ENCODE assay signal across 8 cellular contexts in the genomic region with DNA sequence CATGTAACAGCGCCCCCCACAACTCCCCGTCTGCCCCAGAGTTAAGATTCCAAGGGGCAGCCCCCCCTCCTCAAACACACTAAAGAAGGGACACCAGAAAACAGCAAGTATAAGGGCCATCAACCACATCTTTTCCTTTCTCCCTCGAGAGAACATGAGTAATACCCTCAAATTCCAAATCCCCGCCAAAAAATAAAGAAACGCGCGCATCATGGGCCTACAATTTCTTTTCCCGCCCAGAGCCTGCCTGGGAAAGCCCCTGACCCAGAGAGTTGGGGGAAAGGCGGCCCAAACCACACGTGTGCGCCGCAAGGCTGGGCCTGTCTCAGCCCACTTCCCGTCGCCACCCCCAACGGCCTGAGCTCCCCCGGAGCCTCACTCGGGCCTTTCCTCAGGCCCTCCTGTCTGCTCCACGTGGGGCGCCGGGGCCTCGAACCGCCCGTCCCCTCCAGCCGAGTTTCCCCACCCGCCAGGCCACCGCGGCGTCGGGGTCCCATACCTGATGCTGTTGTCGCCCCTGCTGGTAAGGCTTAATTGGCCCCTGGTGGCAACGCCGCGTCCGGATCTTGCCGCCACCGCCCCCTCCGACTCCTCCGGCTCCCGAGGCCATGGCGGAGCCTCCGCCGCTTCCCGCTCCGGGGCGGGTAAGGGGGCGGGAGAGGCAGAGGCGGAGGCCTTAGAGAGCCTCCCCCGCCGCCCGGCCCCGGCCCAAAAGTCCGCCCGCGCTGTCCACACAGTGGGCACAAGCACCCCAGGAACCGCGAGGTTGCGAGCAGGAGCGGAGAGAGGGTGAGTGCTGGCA. TPM values are rescaled to one million over a fixed set of nuclear protein-coding genes. Genes with fewer than 3 reads are reported as not detected.
DNase-seq lines count a peak whose midpoint lies in the region; ATAC-seq and TF ChIP-seq lines count a peak whose summit lies in the region.

No MANE protein-coding gene starts in this region.

- ATAC-seq in GM19452 (IDR thresholded peaks at IDR 0.05; ENCODE audit: unreplicated experiment) (peak; percentile 59), HG03571 (IDR thresholded peaks at IDR 0.05; ENCODE audit: unreplicated experiment) (peak; percentile 64), foreskin keratinocyte (peak; percentile 80), omental fat pad (ENCODE audit: low FRiP score) (peak; percentile 70)
- peak; percentile 71 for ATAC-seq in activated T-helper 17 cell treated with anti-CD3 and anti-CD28 coated beads, Interleukin-2, amount 50 U/mL, for 72 hours (replicated peaks)

- no peaks in the 10 kb centered on the region for H3K4me1 Mint-ChIP-seq in Caco-2 (ENCODE audit: low read depth, unreplicated experiment)
- H3K4me1 Mint-ChIP-seq in activated T-helper 17 cell treated with anti-CD3 and anti-CD28 coated beads, Interleukin-2, amount 50 U/mL, for 72 hours, result peaks cover 12% of the 10 kb centered on the region

- H3K27ac ChIP-seq in foreskin keratinocyte, result peak overlapping the region; percentile 97
- H3K27ac ChIP-seq in thyroid gland, result peak overlapping the region; percentile 95 to 98 (median 96)

- CTCF ChIA-PET in Caco-2 (lab: Charles Lee), result interaction anchor here (0.5 kb wide), 1 partner anchor 15 kb away, joined by 3 read pairs; no protein-coding TSS in a partner anchor

- DNase-seq in Caco-2 (peak; percentile 68 to 78), foreskin keratinocyte (peak; percentile 61 to 72), omental fat pad (ENCODE audit: low spot score) (peak; percentile 33), thyroid gland (peak; percentile 60 to 62)

- H3K27me3 Mint-ChIP-seq in Caco-2 (ENCODE audit: insufficient read depth, unreplicated experiment), result no peaks in the 10 kb centered on the region
- H3K27me3 Mint-ChIP-seq in activated T-helper 17 cell treated with anti-CD3 and anti-CD28 coated beads, Interleukin-2, amount 50 U/mL, for 72 hours, result no peaks in the 10 kb centered on the region

- H3K4me3 ChIP-seq in Caco-2 (ENCODE audit: low read depth, low read length) (peak overlapping the region; percentile 97), thyroid gland (replicated peaks in 1 of 3) (peak overlapping the region; percentile 43 to 91 (median 90))

- peak overlapping the region; percentile 91 for H3K4me3 Mint-ChIP-seq in Caco-2 (ENCODE audit: unreplicated experiment)
- peak overlapping the region; percentile 90 for H3K4me3 Mint-ChIP-seq in activated T-helper 17 cell treated with anti-CD3 and anti-CD28 coated beads, Interleukin-2, amount 50 U/mL, for 72 hours

- peaks cover 15% of the 10 kb centered on the region for H3K36me3 Mint-ChIP-seq in Caco-2 (ENCODE audit: insufficient read depth, unreplicated experiment)
- peaks cover 61% of the 10 kb centered on the region for H3K36me3 Mint-ChIP-seq in activated T-helper 17 cell treated with anti-CD3 and anti-CD28 coated beads, Interleukin-2, amount 50 U/mL, for 72 hours (ENCODE audit: low read depth)

- TF ChIP-seq POLR2A in thyroid gland (IDR thresholded peaks at IDR 0.05), result no peak

- POLR2A ChIA-PET in Caco-2 (lab: Charles Lee), result interaction anchor here (0.6 to 1.3 kb wide), 2 partner anchors 15 to 28 kb away, joined by 6 to 9 read pairs; no protein-coding TSS in a partner anchor

- TF ChIP-seq CTCF in Caco-2 (IDR thresholded peaks at IDR 0.05; ENCODE audit: insufficient read depth in 1 of 2, low read depth in 1 of 2, low read length in 1 of 2, severe bottlenecking in 1 of 2, unreplicated experiment in 1 of 2), result no peak
- TF ChIP-seq CTCF in foreskin keratinocyte (conservative IDR thresholded peaks at IDR 0.05), result peak; percentile 27
- no peak for TF ChIP-seq CTCF in omental fat pad (IDR thresholded peaks at IDR 0.05)
- peak in 1 of 6 experiments; percentile 30 for TF ChIP-seq CTCF in thyroid gland (IDR thresholded peaks at IDR 0.05)

- H3K4me1 ChIP-seq in Caco-2, result peaks cover 22% of the 10 kb centered on the region
- peaks cover 26% of the 10 kb centered on the region for H3K4me1 ChIP-seq in foreskin keratinocyte
- peaks cover 25 to 33% of the 10 kb centered on the region in 2 donors for H3K4me1 ChIP-seq in thyroid gland

- H3K27ac Mint-ChIP-seq in Caco-2 (ENCODE audit: unreplicated experiment), result peak overlapping the region; percentile 96
- H3K27ac Mint-ChIP-seq in activated T-helper 17 cell treated with anti-CD3 and anti-CD28 coated beads, Interleukin-2, amount 50 U/mL, for 72 hours, result peak overlapping the region; percentile 95

- H3K9me3 ChIP-seq in Caco-2, result no peaks in the 10 kb centered on the region
- no peaks in the 10 kb centered on the region for H3K9me3 ChIP-seq in thyroid gland

- WGBS in thyroid gland, 2 donors, result 2% methylated on average over 27 to 48 of the region's 58 CpGs

- no TSS peak for BruUV-seq in Caco-2 (replicated peaks; lab: Mats Ljungman, UMichigan)

- H3K9me3 Mint-ChIP-seq in Caco-2 (ENCODE audit: unreplicated experiment), result no peaks in the 10 kb centered on the region
- H3K9me3 Mint-ChIP-seq in activated T-helper 17 cell treated with anti-CD3 and anti-CD28 coated beads, Interleukin-2, amount 50 U/mL, for 72 hours, result no peaks in the 10 kb centered on the region

- H3K36me3 ChIP-seq in Caco-2 (ENCODE audit: control insufficient read depth, insufficient read depth, low read length) (no peaks in the 10 kb centered on the region), thyroid gland (no peaks in the 10 kb centered on the region)

- intact Hi-C loops in Caco-2 (cut with micrococcal nuclease; ENCODE audit: unreplicated experiment) (loop anchor here (1.0 to 10.0 kb wide), 3 partner anchors 16 to 96 kb away; no protein-coding TSS in a partner anchor), thyroid gland (cut with DNase I) (loop anchor here (10.0 kb wide), 1 partner anchor 101 kb away; a partner anchor contains a TSS)

- H3K27me3 ChIP-seq in Caco-2 (replicated peaks; ENCODE audit: control insufficient read depth, insufficient read depth, low read length) (no peaks in the 10 kb centered on the region), foreskin keratinocyte (no peaks in the 10 kb centered on the region), thyroid gland (no peaks in the 10 kb centered on the region)

TF ChIP-seq in PFSK-1, 5 proteins besides CTCF, POLR2A, EP300 and RAD21:
- TF ChIP-seq, protein P1, sequence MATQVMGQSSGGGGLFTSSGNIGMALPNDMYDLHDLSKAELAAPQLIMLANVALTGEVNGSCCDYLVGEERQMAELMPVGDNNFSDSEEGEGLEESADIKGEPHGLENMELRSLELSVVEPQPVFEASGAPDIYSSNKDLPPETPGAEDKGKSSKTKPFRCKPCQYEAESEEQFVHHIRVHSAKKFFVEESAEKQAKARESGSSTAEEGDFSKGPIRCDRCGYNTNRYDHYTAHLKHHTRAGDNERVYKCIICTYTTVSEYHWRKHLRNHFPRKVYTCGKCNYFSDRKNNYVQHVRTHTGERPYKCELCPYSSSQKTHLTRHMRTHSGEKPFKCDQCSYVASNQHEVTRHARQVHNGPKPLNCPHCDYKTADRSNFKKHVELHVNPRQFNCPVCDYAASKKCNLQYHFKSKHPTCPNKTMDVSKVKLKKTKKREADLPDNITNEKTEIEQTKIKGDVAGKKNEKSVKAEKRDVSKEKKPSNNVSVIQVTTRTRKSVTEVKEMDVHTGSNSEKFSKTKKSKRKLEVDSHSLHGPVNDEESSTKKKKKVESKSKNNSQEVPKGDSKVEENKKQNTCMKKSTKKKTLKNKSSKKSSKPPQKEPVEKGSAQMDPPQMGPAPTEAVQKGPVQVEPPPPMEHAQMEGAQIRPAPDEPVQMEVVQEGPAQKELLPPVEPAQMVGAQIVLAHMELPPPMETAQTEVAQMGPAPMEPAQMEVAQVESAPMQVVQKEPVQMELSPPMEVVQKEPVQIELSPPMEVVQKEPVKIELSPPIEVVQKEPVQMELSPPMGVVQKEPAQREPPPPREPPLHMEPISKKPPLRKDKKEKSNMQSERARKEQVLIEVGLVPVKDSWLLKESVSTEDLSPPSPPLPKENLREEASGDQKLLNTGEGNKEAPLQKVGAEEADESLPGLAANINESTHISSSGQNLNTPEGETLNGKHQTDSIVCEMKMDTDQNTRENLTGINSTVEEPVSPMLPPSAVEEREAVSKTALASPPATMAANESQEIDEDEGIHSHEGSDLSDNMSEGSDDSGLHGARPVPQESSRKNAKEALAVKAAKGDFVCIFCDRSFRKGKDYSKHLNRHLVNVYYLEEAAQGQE (IDR thresholded peaks at IDR 0.05; ENCODE audit: insufficient read depth in 1 of 2, low read depth in 2 of 2, low read length in 2 of 2), result no peak
- TF ChIP-seq TAF1 (IDR thresholded peaks at IDR 0.05; ENCODE audit: borderline replicate concordance, insufficient read depth, low read length), result peak; percentile 40; the same call in 1 of the 2 replicates

RNA-seq across cellular contexts. Expression of a gene that starts 0.7 kb away (rescaled TPM):
- total RNA-seq in Caco-2 (2022), result 53.9 and 54.4 TPM in 2 replicates
- 17.2 TPM for polyA plus RNA-seq in PFSK-1 (2012; ENCODE audit: insufficient read length, low read depth)
- total RNA-seq in activated T-helper 17 cell treated with anti-CD3 and anti-CD28 coated beads, Interleukin-2, amount 50 U/mL, for 72 hours, result 10 to 100 TPM; 79.5 to 83.7 TPM
- total RNA-seq in foreskin keratinocyte, result 48.5 and 56.8 TPM in 2 replicates
- polyA plus RNA-seq in foreskin keratinocyte, result 8.8 and 11.8 TPM in 2 replicates
- total RNA-seq in omental fat pad, result 10 to 100 TPM; 32.7 to 80.6 (median 44.0) TPM
- 10 to 100 TPM; 38.0 to 58.6 (median 44.9) TPM for total RNA-seq in thyroid gland

Comparison
In these comparisons a context has a peak if more than half of its experiments do, and no peak if none do; other contexts are left out.
1. Peak in every context shown above with its lines: DNase-seq, ATAC-seq, H3K4me3 ChIP-seq and H3K27ac ChIP-seq.